20 cellular contexts compared by ENCODE assay signal in genomic region chr7:76513817-76514799, GRCh38. TPM values are rescaled to one million over a fixed set of nuclear protein-coding genes. Genes with fewer than 3 reads are reported as not detected.
DNase-seq lines count a peak whose midpoint lies in the region; ATAC-seq and TF ChIP-seq lines count a peak whose summit lies in the region.
"Had no signal": no experiment of that assay in that cellular context is flagged by ENCODE, and none has a peak within 500 bp of the region (broad histone marks: within the 10 kb centered on the region; RNA-seq: fewer than 3 reads in every experiment).

No MANE protein-coding gene starts in this region.

- H3K9me2 ChIP-seq in HCT116 (ENCODE audit: insufficient read depth), result no peaks in the 10 kb centered on the region
- no peaks in the 10 kb centered on the region for H3K9me2 ChIP-seq in hepatocyte (replicated peaks; ENCODE audit: insufficient read depth)
- no peaks in the 10 kb centered on the region for H3K9me2 ChIP-seq in OCI-LY7 (ENCODE audit: insufficient read depth, low read length)

- H3K4me2 ChIP-seq in BLaER1 treated with 17β-estradiol and CSF1 and Interleukin-3, amounts not matched to agents 10 nM and 100 nM, result peak overlapping the region in 7 of 11 experiments; percentile 69 to 94 (median 85); a peak in 13 of 22 replicates
- peak overlapping the region; percentile 70; the same call in 1 of the 2 replicates for H3K4me2 ChIP-seq in HCT116 (ENCODE audit: low read length)
- no peak overlapping the region for H3K4me2 ChIP-seq in hepatocyte
- no peak overlapping the region for H3K4me2 ChIP-seq in OCI-LY7 (ENCODE audit: low read length)

- H3K9ac ChIP-seq in BLaER1 treated with 17β-estradiol and CSF1 and Interleukin-3, amounts not matched to agents 10 nM and 100 nM, result peak overlapping the region in 2 of 11 experiments; percentile 38 to 44; a peak in 2 of 22 replicates
- H3K9ac ChIP-seq in HCT116 (ENCODE audit: low read length), result no peak overlapping the region

- H3K4me3 ChIP-seq in BLaER1 treated with 17β-estradiol and CSF1 and Interleukin-3, amounts not matched to agents 10 nM and 100 nM, result no peak overlapping the region
- H3K4me3 ChIP-seq in HCT116 (replicated peaks in 1 of 2; ENCODE audit: low read depth in 1 of 2, low read length in 2 of 2), result no peak overlapping the region
- H3K4me3 ChIP-seq in hepatocyte, result no peak overlapping the region
- H3K4me3 ChIP-seq in psoas muscle, result no peak overlapping the region
- no peak overlapping the region for H3K4me3 ChIP-seq in gastrocnemius medialis
- no peak overlapping the region for H3K4me3 ChIP-seq in stomach
- H3K4me3 ChIP-seq in OCI-LY7 (ENCODE audit: low read depth, low read length, poor library complexity, severe bottlenecking), result no peak overlapping the region
- H3K4me3 ChIP-seq: tibial nerve had no signal

- H4K20me1 ChIP-seq in BLaER1 treated with 17β-estradiol and CSF1 and Interleukin-3, amounts not matched to agents 10 nM and 100 nM, result no peaks in the 10 kb centered on the region; a peak in 1 of 22 replicates
- no peaks in the 10 kb centered on the region for H4K20me1 ChIP-seq in HCT116 (ENCODE audit: insufficient read depth)
- no peaks in the 10 kb centered on the region for H4K20me1 ChIP-seq in hepatocyte (ENCODE audit: insufficient read depth, poor library complexity, severe bottlenecking)
- no peaks in the 10 kb centered on the region for H4K20me1 ChIP-seq in OCI-LY7 (ENCODE audit: insufficient read depth, low read length)

- no peak for TF ChIP-seq RAD21 in HCT116 (IDR thresholded peaks at IDR 0.05; ENCODE audit: low read depth)

- ATAC-seq in HCT116, result no peak
- ATAC-seq in psoas muscle, result no peak
- ATAC-seq in gastrocnemius medialis, result no peak
- ATAC-seq: natural killer cell had no signal

- no peak overlapping the region; a peak in 1 of 22 replicates for H3K27ac ChIP-seq in BLaER1 treated with 17β-estradiol and CSF1 and Interleukin-3, amounts not matched to agents 10 nM and 100 nM
- peak overlapping the region; percentile 66; the same call in 1 of the 2 replicates for H3K27ac ChIP-seq in HCT116 (ENCODE audit: low read depth, low read length)
- no peak overlapping the region for H3K27ac ChIP-seq in hepatocyte
- no peak overlapping the region for H3K27ac ChIP-seq in psoas muscle
- no peak overlapping the region for H3K27ac ChIP-seq in gastrocnemius medialis
- no peak overlapping the region for H3K27ac ChIP-seq in stomach
- H3K27ac ChIP-seq in OCI-LY7 (ENCODE audit: low read depth, low read length, poor library complexity, severe bottlenecking), result no peak overlapping the region
- H3K27ac ChIP-seq: SJCRH30 had no signal

- H3K79me2 ChIP-seq in HCT116 (ENCODE audit: insufficient read depth, low read length), result no peaks in the 10 kb centered on the region
- H3K79me2 ChIP-seq in hepatocyte, result no peaks in the 10 kb centered on the region
- H3K79me2 ChIP-seq in OCI-LY7 (ENCODE audit: insufficient read depth, low read depth, low read length), result no peaks in the 10 kb centered on the region

- BruUV-seq in HCT116 (replicated peaks; lab: Mats Ljungman, UMichigan) (no TSS peak), OCI-LY7 (replicated peaks; lab: Mats Ljungman, UMichigan) (no TSS peak)

- H3K9me3 ChIP-seq in BLaER1 treated with 17β-estradiol and CSF1 and Interleukin-3, amounts not matched to agents 10 nM and 100 nM (replicated peaks in 1 of 11), result no peaks in the 10 kb centered on the region
- no peaks in the 10 kb centered on the region for H3K9me3 ChIP-seq in HCT116 (ENCODE audit: control insufficient read depth in 1 of 2, insufficient read depth in 1 of 2, low read depth in 1 of 2, low read length in 2 of 2)
- no peaks in the 10 kb centered on the region for H3K9me3 ChIP-seq in hepatocyte (ENCODE audit: low read depth)
- H3K9me3 ChIP-seq in psoas muscle, result no peaks in the 10 kb centered on the region
- H3K9me3 ChIP-seq in gastrocnemius medialis, result no peaks in the 10 kb centered on the region
- H3K9me3 ChIP-seq in stomach, result no peaks in the 10 kb centered on the region
- no peaks in the 10 kb centered on the region for H3K9me3 ChIP-seq in OCI-LY7 (ENCODE audit: low read length)
- H3K9me3 ChIP-seq: SJCRH30, tibial nerve had no signal

- H3K4me1 ChIP-seq in BLaER1 treated with 17β-estradiol and CSF1 and Interleukin-3, amounts not matched to agents 10 nM and 100 nM, result peaks cover 18 to 37% (median 28%) of the 10 kb centered on the region in 10 experiments
- H3K4me1 ChIP-seq in HCT116 (ENCODE audit: control insufficient read depth in 1 of 2, insufficient read depth in 2 of 2, low read length in 2 of 2) (peaks cover 22 to 27% of the 10 kb centered on the region in 2 experiments), hepatocyte (ENCODE audit: insufficient read depth) (peaks cover 7% of the 10 kb centered on the region), psoas muscle (no peaks in the 10 kb centered on the region), gastrocnemius medialis (no peaks in the 10 kb centered on the region), stomach (peaks cover 20 to 43% (median 24%) of the 10 kb centered on the region in 4 donors), OCI-LY7 (ENCODE audit: insufficient read depth, low read length, poor library complexity, severe bottlenecking) (no peaks in the 10 kb centered on the region)

- no peak for DNase-seq in HCT116 (ENCODE audit: low read depth, low spot score)
- DNase-seq in hepatocyte (ENCODE audit: low spot score), result peak; percentile 3
- DNase-seq in psoas muscle, result peak; percentile 9 to 42
- no peak for DNase-seq in NCI-H82 (lab: John Stamatoyannopoulos, UW)
- no peak for DNase-seq in gastrocnemius medialis
- DNase-seq in stomach, result no peak
- no peak for DNase-seq in OCI-LY7 (ENCODE audit: low spot score)
- DNase-seq: activated naive CD4-positive, alpha-beta T cell; natural killer cell; NCI-H1436; NCI-H2171; NCI-H526 treated with DMSO at 0.1 percent for 48 hours; small intestine; stimulated activated CD4-positive, alpha-beta T cell treated with anti-CD3 and anti-CD28 coated beads, Interleukin-2, amount 100 ng/mL, for 48 hours; stimulated activated naive CD4-positive, alpha-beta T cell treated with Interleukin-2 at 50 U/mL for 16 hours had no signal

- TF ChIP-seq POLR2A in HCT116 (IDR thresholded peaks at IDR 0.05; ENCODE audit: borderline replicate concordance, extremely low read depth, insufficient read depth, insufficient read length) (no peak), gastrocnemius medialis (IDR thresholded peaks at IDR 0.05) (no peak), stomach (IDR thresholded peaks at IDR 0.05) (no peak)

- intact Hi-C loops in HCT116 (cut with micrococcal nuclease), result no loop called here
- intact Hi-C loops in psoas muscle (cut with DNase I), result no loop called here
- intact Hi-C loops in gastrocnemius medialis (cut with DNase I; ENCODE audit: low total_unique reads), result no loop called here
- intact Hi-C loops in stomach (cut with DNase I; ENCODE audit: low total_unique reads), result no loop called here
- intact Hi-C loops in OCI-LY7 (cut with micrococcal nuclease; ENCODE audit: unreplicated experiment), result no loop called here

- H3K36me3 ChIP-seq in BLaER1 treated with 17β-estradiol and CSF1 and Interleukin-3, amounts not matched to agents 10 nM and 100 nM, result no peaks in the 10 kb centered on the region
- H3K36me3 ChIP-seq in HCT116 (ENCODE audit: control insufficient read depth in 1 of 2, insufficient read depth in 2 of 2, low read length in 2 of 2) (no peaks in the 10 kb centered on the region), hepatocyte (replicated peaks; ENCODE audit: insufficient read depth, low read depth) (no peaks in the 10 kb centered on the region), psoas muscle (ENCODE audit: insufficient read depth in 1 of 2, low read depth in 1 of 2) (no peaks in the 10 kb centered on the region), gastrocnemius medialis (no peaks in the 10 kb centered on the region), stomach (no peaks in the 10 kb centered on the region), OCI-LY7 (ENCODE audit: insufficient read depth, low read length) (no peaks in the 10 kb centered on the region)
- H3K36me3 ChIP-seq: SJCRH30, tibial nerve had no signal

- no peak overlapping the region for H2AFZ ChIP-seq in HCT116 (ENCODE audit: low read depth, low read length, poor library complexity, severe bottlenecking)
- no peak overlapping the region for H2AFZ ChIP-seq in hepatocyte
- H2AFZ ChIP-seq in OCI-LY7 (ENCODE audit: low read length), result no peak overlapping the region

- CTCF ChIA-PET in HCT116 (lab: Charles Lee), result no interaction called here
- CTCF ChIA-PET in OCI-LY7 (lab: Charles Lee; ENCODE audit: unreplicated experiment), result no interaction called here

- no peak for TF ChIP-seq EP300 in stomach (IDR thresholded peaks at IDR 0.05)

- POLR2A ChIA-PET in HCT116 (lab: Charles Lee), result no interaction called here
- POLR2A ChIA-PET in OCI-LY7 (lab: Charles Lee), result no interaction called here

- RAD21 ChIA-PET in HCT116 (lab: Charles Lee; ENCODE audit: low non-redundant PET in 1 of 2, low total read pairs in 2 of 2, uncharacterized antibody in 2 of 2, unreplicated experiment in 2 of 2), result no interaction called here

- in situ Hi-C loops in gastrocnemius medialis (cut with MboI; ENCODE audit: low sequenced_read_pairs in 4 of 4), result no loop called here

- 95% methylated on average over 25 of the region's 29 CpGs for WGBS in hepatocyte (ENCODE audit: low lambda C conversion rate, missing lambda C conversion rate)
- 78 to 84% (median 83%) methylated on average over 28 to 29 of the region's 29 CpGs for WGBS in psoas muscle, 3 donors
- 88 to 91% (median 89%) methylated on average over 28 to 29 of the region's 29 CpGs for WGBS in stomach, 5 donors

- TF ChIP-seq CTCF in HCT116 (IDR thresholded peaks at IDR 0.05 in 2 of 3, conservative IDR thresholded peaks at IDR 0.05 in 1 of 3; ENCODE audit: borderline replicate concordance in 1 of 3, insufficient read depth in 1 of 3, low read depth in 2 of 3, low read length in 2 of 3) (no peak), hepatocyte (IDR thresholded peaks at IDR 0.05; ENCODE audit: poor library complexity) (no peak), psoas muscle (IDR thresholded peaks at IDR 0.05) (no peak), gastrocnemius medialis (IDR thresholded peaks at IDR 0.05 in 4 of 5, conservative IDR thresholded peaks at IDR 0.05 in 1 of 5) (no peak), stomach (IDR thresholded peaks at IDR 0.05) (no peak), OCI-LY7 (conservative IDR thresholded peaks at IDR 0.05; ENCODE audit: low read length) (no peak)

- H3K27me3 ChIP-seq in BLaER1 treated with 17β-estradiol and CSF1 and Interleukin-3, amounts not matched to agents 10 nM and 100 nM, result no peaks in the 10 kb centered on the region
- no peaks in the 10 kb centered on the region for H3K27me3 ChIP-seq in HCT116 (ENCODE audit: insufficient read depth, low read length)
- no peaks in the 10 kb centered on the region for H3K27me3 ChIP-seq in hepatocyte
- H3K27me3 ChIP-seq in psoas muscle (ENCODE audit: insufficient read depth in 3 of 3, low read length in 2 of 3), result no peaks in the 10 kb centered on the region
- no peaks in the 10 kb centered on the region for H3K27me3 ChIP-seq in gastrocnemius medialis
- peaks cover 0 to 10% (median 0%) of the 10 kb centered on the region in 3 donors for H3K27me3 ChIP-seq in stomach
- H3K27me3 ChIP-seq: SJCRH30, tibial nerve had no signal

RNA-seq across cellular contexts. Expression of gene UPK3B, which starts 3.8 kb away (rescaled TPM):
- total RNA-seq in HCT116 (2021; ENCODE audit: unreplicated experiment), result 2.3 TPM
- 1.0 and 1.2 TPM in 2 replicates for polyA plus RNA-seq in HCT116 (2012)
- 16.8 and 25.8 TPM in 2 replicates for total RNA-seq in hepatocyte
- 90.6 and 159 TPM in 2 replicates for polyA plus RNA-seq in hepatocyte
- total RNA-seq in psoas muscle, result under 1 TPM in 3 of 4 donors, not detected in 1; 0.48 to 0.91 (median 0.77) TPM
- polyA plus RNA-seq in psoas muscle, result under 1 TPM; 0.12 to 0.23 (median 0.13) TPM
- total RNA-seq in gastrocnemius medialis, result under 1 TPM in 3 of 4 donors, not detected in 1; 0.22 to 0.92 (median 0.27) TPM
- 10 to 100 TPM in 2 of 5 donors, 1 to 10 TPM in 1, under 1 TPM in 1, not detected in 1; 0.45 to 12.2 (median 6.2) TPM for total RNA-seq in stomach
- polyA plus RNA-seq in stomach, result 1 to 10 TPM in 2 of 3 donors, not detected in 1; 4.0 to 6.6 TPM
- 1.2 and 3.4 TPM in 2 replicates for total RNA-seq in OCI-LY7 (2014; rRNA removed; shearing (Covaris generic))
- 1.4 and 2.5 TPM in 2 replicates for total RNA-seq in OCI-LY7 (2022)
- total RNA-seq: Daoy had no signal

RNA-seq across cellular contexts. Expression of gene SPDYE16, which starts 29.0 kb away (rescaled TPM):
- not detected for total RNA-seq in HCT116 (2021; ENCODE audit: unreplicated experiment)
- 0.12 and 0.15 TPM in 2 replicates for polyA plus RNA-seq in HCT116 (2012)
- 0.03 TPM in 1 of 2 replicates, not detected in the other for total RNA-seq in hepatocyte
- polyA plus RNA-seq in hepatocyte, result 1.1 and 1.5 TPM in 2 replicates
- under 1 TPM in 3 of 4 donors, not detected in 1; 0.40 to 0.60 (median 0.44) TPM for total RNA-seq in psoas muscle
- under 1 TPM; 0.04 to 0.13 (median 0.10) TPM for polyA plus RNA-seq in psoas muscle
- total RNA-seq in gastrocnemius medialis, result under 1 TPM in 1 of 4 donors, not detected in 3; 0.31 TPM
- total RNA-seq in stomach, result not detected
- under 1 TPM in 1 of 3 donors, not detected in 2; 0.03 TPM for polyA plus RNA-seq in stomach
- total RNA-seq in OCI-LY7 (2014; rRNA removed; shearing (Covaris generic)), result 0.67 and 0.88 TPM in 2 replicates
- 0.20 and 0.21 TPM in 2 replicates for total RNA-seq in OCI-LY7 (2022)
- total RNA-seq: bronchial epithelial cell had no signal

RNA-seq across cellular contexts. Expression of gene DTX2, which starts 52.6 kb away (rescaled TPM):
- total RNA-seq in HCT116 (2021; ENCODE audit: unreplicated experiment), result 37.4 TPM
- polyA plus RNA-seq in HCT116 (2012), result 26.4 and 27.7 TPM in 2 replicates
- total RNA-seq in hepatocyte, result 7.6 TPM in 2 replicates
- 22.2 and 23.1 TPM in 2 replicates for polyA plus RNA-seq in hepatocyte
- 10 to 100 TPM; 10.5 to 15.7 (median 14.6) TPM for total RNA-seq in psoas muscle
- polyA plus RNA-seq in psoas muscle, result 10 to 100 TPM; 12.8 to 21.5 (median 18.1) TPM
- 10 to 100 TPM; 14.8 to 23.2 (median 18.8) TPM for total RNA-seq in gastrocnemius medialis
- total RNA-seq in stomach, result 100 to 1,000 TPM in 2 of 5 donors, 10 to 100 TPM in 3; 20.0 to 252 (median 57.1) TPM
- 10 to 100 TPM; 27.2 to 46.3 (median 37.5) TPM for polyA plus RNA-seq in stomach
- 9.6 and 13.5 TPM in 2 replicates for total RNA-seq in OCI-LY7 (2014; rRNA removed; shearing (Covaris generic))
- total RNA-seq in OCI-LY7 (2022), result 26.1 and 27.8 TPM in 2 replicates

Comparison
In these comparisons a context has a peak if more than half of its experiments do, and no peak if none do; other contexts are left out.
1. H3K4me2 ChIP-seq: peak in BLaER1 treated with 17β-estradiol and CSF1 and Interleukin-3, amounts not matched to agents 10 nM and 100 nM (7 of 11) and HCT116 (single experiment); none in hepatocyte (single experiment) and OCI-LY7 (single experiment).
2. DNase-seq: peak in hepatocyte (single experiment) and psoas muscle (2 of 2); none in HCT116 (single experiment), NCI-H82 (single experiment), gastrocnemius medialis (0 of 2), stomach (single experiment) and OCI-LY7 (single experiment).